In genomic region chr2:28952806-28953190, GRCh38 we compare ENCODE assay signal across 9 cellular contexts. TPM values are rescaled to one million over a fixed set of nuclear protein-coding genes. Genes with fewer than 3 reads are reported as not detected.
A peak's percentile ranks its signal among the peaks of the same experiment; 100 is the strongest.
DNase-seq lines count a peak whose midpoint lies in the region; ATAC-seq and TF ChIP-seq lines count a peak whose summit lies in the region.
"Had no signal": no experiment of that assay in that cellular context is flagged by ENCODE, and none has a peak within 500 bp of the region (broad histone marks: within the 10 kb centered on the region; RNA-seq: fewer than 3 reads in every experiment).

No MANE protein-coding gene starts in this region.

- peak; percentile 92 for DNase-seq in GF-D8 (lab: John Stamatoyannopoulos, UW)
- DNase-seq in NCI-H1694 treated with DMSO at 0.1 percent for 48 hours (lab: John Stamatoyannopoulos, UW) = peak; percentile 39
- no peak for DNase-seq in mucosa of descending colon
- no peak for DNase-seq in HPDE6-E6E7 (ENCODE audit: extremely low spot score)
- DNase-seq in RKO (ENCODE audit: low spot score) = no peak
- no peak for DNase-seq in activated CD4-positive, CD25-positive, alpha-beta regulatory T cell (lab: John Stamatoyannopoulos, UW)
- DNase-seq: kidney glomerular epithelial cell had no signal

- no peak overlapping the region for H3K4me3 ChIP-seq in mucosa of descending colon

- H3K4me1 Mint-ChIP-seq in activated T-helper 17 cell treated with anti-CD3 and anti-CD28 coated beads, Interleukin-2, amount 50 U/mL, for 72 hours = peaks cover 6% of the 10 kb centered on the region

- no peaks in the 10 kb centered on the region for H3K36me3 ChIP-seq in mucosa of descending colon (ENCODE audit: low read depth)

- no peak overlapping the region for H3K4me3 Mint-ChIP-seq in activated T-helper 17 cell treated with anti-CD3 and anti-CD28 coated beads, Interleukin-2, amount 50 U/mL, for 72 hours

- H3K4me1 ChIP-seq in mucosa of descending colon (ENCODE audit: low read depth) = peaks cover 24% of the 10 kb centered on the region

- H3K9me3 Mint-ChIP-seq in activated T-helper 17 cell treated with anti-CD3 and anti-CD28 coated beads, Interleukin-2, amount 50 U/mL, for 72 hours = no peaks in the 10 kb centered on the region

- peaks cover 26% of the 10 kb centered on the region for H3K36me3 Mint-ChIP-seq in activated T-helper 17 cell treated with anti-CD3 and anti-CD28 coated beads, Interleukin-2, amount 50 U/mL, for 72 hours (ENCODE audit: low read depth)

- no peak overlapping the region for H3K27ac Mint-ChIP-seq in activated T-helper 17 cell treated with anti-CD3 and anti-CD28 coated beads, Interleukin-2, amount 50 U/mL, for 72 hours

- peak; percentile 31 for ATAC-seq in activated T-helper 17 cell treated with anti-CD3 and anti-CD28 coated beads, Interleukin-2, amount 50 U/mL, for 72 hours (replicated peaks)
- ATAC-seq in mucosa of descending colon = peak; percentile 68
- no peak for ATAC-seq in GM21367 (IDR thresholded peaks at IDR 0.05; ENCODE audit: unreplicated experiment)

- TF ChIP-seq CTCF in mucosa of descending colon (IDR thresholded peaks at IDR 0.05) = no peak

- H3K9me3 ChIP-seq in mucosa of descending colon = peaks cover 4% of the 10 kb centered on the region

- intact Hi-C loops in mucosa of descending colon (cut with DNase I, micrococcal nuclease) = loop anchor here in 1 of 2 donors (10.0 kb wide), 1 partner anchor 892 kb away; no protein-coding TSS in a partner anchor

- no peaks in the 10 kb centered on the region for H3K27me3 Mint-ChIP-seq in activated T-helper 17 cell treated with anti-CD3 and anti-CD28 coated beads, Interleukin-2, amount 50 U/mL, for 72 hours

RNA-seq across cellular contexts. Expression of gene TOGARAM2, which starts 28.3 kb away (rescaled TPM):
- total RNA-seq in activated T-helper 17 cell treated with anti-CD3 and anti-CD28 coated beads, Interleukin-2, amount 50 U/mL, for 72 hours = 1 to 10 TPM; 3.0 to 4.3 TPM
- 1 to 10 TPM in 1 of 3 donors, under 1 TPM in 2; 0.58 to 3.2 (median 0.81) TPM for total RNA-seq in mucosa of descending colon

RNA-seq across cellular contexts. Expression of gene WDR43, which starts 58.3 kb away (rescaled TPM):
- total RNA-seq in activated T-helper 17 cell treated with anti-CD3 and anti-CD28 coated beads, Interleukin-2, amount 50 U/mL, for 72 hours = 100 to 1,000 TPM in 1 of 2 donors, 10 to 100 TPM in 1; 63.7 to 146 TPM
- total RNA-seq in mucosa of descending colon = 10 to 100 TPM; 34.4 to 40.9 (median 37.6) TPM

Comparison
In these comparisons a context has a peak if more than half of its experiments do, and no peak if none do; other contexts are left out.
1. DNase-seq: peak in GF-D8 (single experiment) and NCI-H1694 treated with DMSO at 0.1 percent for 48 hours (single experiment); none in mucosa of descending colon (0 of 3), HPDE6-E6E7 (single experiment), RKO (single experiment) and activated CD4-positive, CD25-positive, alpha-beta regulatory T cell (0 of 4).